In genomic region chr19:29606420-29606747, GRCh38 we compare ENCODE assay signal across 8 cellular contexts. TPM values are rescaled to one million over a fixed set of nuclear protein-coding genes. Genes with fewer than 3 reads are reported as not detected.
DNase-seq lines count a peak whose midpoint lies in the region; TF ChIP-seq lines count a peak whose summit lies in the region.

No MANE protein-coding gene starts in this region.

- POLR2A ChIA-PET in RWPE1 (lab: Yijun Ruan, JAX; ENCODE audit: low non-redundant PET), result interaction anchor here (0.6 to 1.8 kb wide), 3 partner anchors 10 to 1699 kb away, joined by 3 to 5 read pairs (median 4); partner anchors contain the start of gene C19orf12

- TF ChIP-seq CTCF in RWPE1 (conservative IDR thresholded peaks at IDR 0.05; ENCODE audit: low read depth) (no peak), fibroblast of pulmonary artery (IDR thresholded peaks at IDR 0.05; ENCODE audit: low read length, missing control alignments) (no peak)

- peak overlapping the region; percentile 73 for H3K27ac ChIP-seq in RWPE1

- no peaks in the 10 kb centered on the region for H3K27me3 Mint-ChIP-seq in activated naive CD4-positive, alpha-beta T cell treated with anti-CD3 and anti-CD28 coated beads for 36 hours (ENCODE audit: low read depth)

- H3K9me3 Mint-ChIP-seq in activated naive CD4-positive, alpha-beta T cell treated with anti-CD3 and anti-CD28 coated beads for 36 hours, result no peaks in the 10 kb centered on the region

- CTCF ChIA-PET in activated naive CD4-positive, alpha-beta T cell treated with anti-CD3 and anti-CD28 coated beads for 36 hours (lab: Charles Lee), result interaction anchor here (0.5 to 6.9 kb wide), 15 partner anchors 13 to 412 kb away, joined by 3 to 102 read pairs (median 5); partner anchors contain the start of gene PLEKHF1
- CTCF ChIA-PET in RWPE1 (lab: Yijun Ruan, JAX), result interaction anchor here (3.0 kb wide), 1 partner anchor 110 kb away, joined by 15 read pairs; no protein-coding TSS in a partner anchor

- H3K27ac Mint-ChIP-seq in activated naive CD4-positive, alpha-beta T cell treated with anti-CD3 and anti-CD28 coated beads for 36 hours, result peak overlapping the region; percentile 100

- H3K36me3 Mint-ChIP-seq in activated naive CD4-positive, alpha-beta T cell treated with anti-CD3 and anti-CD28 coated beads for 36 hours (ENCODE audit: low read depth), result peaks cover 13% of the 10 kb centered on the region

- peak overlapping the region; percentile 100 for H3K4me3 Mint-ChIP-seq in activated naive CD4-positive, alpha-beta T cell treated with anti-CD3 and anti-CD28 coated beads for 36 hours

- no peak for DNase-seq in activated naive CD4-positive, alpha-beta T cell treated with anti-CD3 and anti-CD28 coated beads for 36 hours
- DNase-seq in activated naive CD4-positive, alpha-beta T cell treated with anti-CD3 and anti-CD28 coated beads, Interleukin-2, amount 50 U/mL, for 16 hours, result no peak
- no peak for DNase-seq in RWPE1 (ENCODE audit: low spot score)
- no peak for DNase-seq in fibroblast of pulmonary artery (ENCODE audit: low read depth)
- DNase-seq in posterior vena cava (ENCODE audit: low spot score), result peak; percentile 79
- no peak for DNase-seq in AG08396 (ENCODE audit: low spot score)
- DNase-seq in GM03348 (ENCODE audit: low spot score), result no peak
- no peak for DNase-seq in NCI-H446 treated with DMSO at 0.1 percent for 48 hours (lab: John Stamatoyannopoulos, UW)

- peaks cover 29% of the 10 kb centered on the region for H3K4me1 Mint-ChIP-seq in activated naive CD4-positive, alpha-beta T cell treated with anti-CD3 and anti-CD28 coated beads for 36 hours (ENCODE audit: low read depth)

- intact Hi-C loops in activated naive CD4-positive, alpha-beta T cell treated with anti-CD3 and anti-CD28 coated beads for 36 hours (cut with micrococcal nuclease), result loop anchor here (1.0 to 10.0 kb wide), 12 partner anchors 19 to 1814 kb away; partner anchors contain the start of genes PLEKHF1, UQCRFS1 and URI1
- intact Hi-C loops in posterior vena cava (cut with DNase I), result no loop called here

- H3K4me3 ChIP-seq in fibroblast of pulmonary artery (replicated peaks; ENCODE audit: low read depth, low read length), result peak overlapping the region; percentile 100

RNA-seq across cellular contexts. Expression of gene POP4, which starts 0.3 kb away (rescaled TPM):
- total RNA-seq in activated naive CD4-positive, alpha-beta T cell treated with anti-CD3 and anti-CD28 coated beads for 36 hours, result 10 to 100 TPM; 79.5 to 83.3 TPM
- total RNA-seq in posterior vena cava, result 10 to 100 TPM; 41.4 to 49.1 TPM

RNA-seq across cellular contexts. Expression of gene PLEKHF1, which starts 58.9 kb away (rescaled TPM):
- 10 to 100 TPM; 20.7 to 21.0 TPM for total RNA-seq in activated naive CD4-positive, alpha-beta T cell treated with anti-CD3 and anti-CD28 coated beads for 36 hours
- total RNA-seq in posterior vena cava, result 10 to 100 TPM; 20.7 to 21.0 TPM
